In the genomic region with DNA sequence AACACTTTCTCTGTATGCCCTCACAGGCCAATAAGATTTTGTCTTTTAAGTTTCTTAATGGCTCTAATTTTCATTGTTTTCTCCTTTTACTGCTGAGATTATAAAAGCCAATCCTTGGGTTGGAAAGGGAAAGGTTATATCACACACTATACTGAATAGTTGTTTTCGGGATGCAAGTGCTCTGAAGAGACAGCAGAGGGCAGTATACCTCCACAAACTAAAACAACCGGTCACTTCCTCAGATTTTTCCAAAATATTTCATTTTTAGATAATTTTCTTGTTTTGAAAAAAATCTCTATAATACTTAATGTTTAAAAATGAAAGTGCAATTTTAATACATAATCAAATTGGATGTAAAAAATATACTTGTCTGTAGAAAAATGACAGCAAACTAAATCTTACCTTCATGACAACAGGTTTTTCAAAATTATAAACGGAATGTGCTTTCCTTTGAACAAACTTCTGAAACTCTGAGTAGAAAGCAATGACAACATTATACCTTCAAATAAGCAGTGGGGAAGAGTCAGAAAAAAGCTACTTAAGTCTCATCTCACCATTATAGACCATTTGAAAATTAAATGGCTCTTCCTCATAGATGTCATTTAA, we compare ENCODE assay signal across 9 cellular contexts.
DNase-seq lines count a peak whose midpoint lies in the region; ATAC-seq and TF ChIP-seq lines count a peak whose summit lies in the region.
"Had no signal": no experiment of that assay in that cellular context is flagged by ENCODE, and none has a peak within 500 bp of the region (broad histone marks: within the 10 kb centered on the region; RNA-seq: fewer than 3 reads in every experiment).

No MANE protein-coding gene starts in this region.

- H3K9me3 ChIP-seq in PC-9 (ENCODE audit: insufficient read depth, low read depth), result no peaks in the 10 kb centered on the region

- no peaks in the 10 kb centered on the region for H3K4me1 Mint-ChIP-seq in neural crest cell
- H3K4me1 Mint-ChIP-seq in activated T-cell treated with anti-CD3 and anti-CD28 coated beads, Interleukin-2, amount 50 U/mL, for 24 hours (ENCODE audit: low read depth), result no peaks in the 10 kb centered on the region

- CTCF ChIA-PET in PC-9 (lab: Charles Lee), result interaction anchor here (0.7 kb wide), 1 partner anchor 708 kb away, joined by 4 read pairs; no protein-coding TSS in a partner anchor

- TF ChIP-seq CTCF in PC-9 (conservative IDR thresholded peaks at IDR 0.05) (peak; percentile 82), neural crest cell (conservative IDR thresholded peaks at IDR 0.05) (peak; percentile 96)

- peaks cover 4% of the 10 kb centered on the region for H3K36me3 Mint-ChIP-seq in neural crest cell (ENCODE audit: low read depth)
- peaks cover 69% of the 10 kb centered on the region for H3K36me3 Mint-ChIP-seq in activated T-cell treated with anti-CD3 and anti-CD28 coated beads, Interleukin-2, amount 50 U/mL, for 24 hours (ENCODE audit: low read depth)

- no peak overlapping the region for H3K4me2 ChIP-seq in PC-9

- no peak overlapping the region for H3K27ac ChIP-seq in PC-9

- H3K27me3 Mint-ChIP-seq in neural crest cell (ENCODE audit: low read depth), result no peaks in the 10 kb centered on the region
- H3K27me3 Mint-ChIP-seq in activated T-cell treated with anti-CD3 and anti-CD28 coated beads, Interleukin-2, amount 50 U/mL, for 24 hours, result no peaks in the 10 kb centered on the region
- H3K27me3 Mint-ChIP-seq: activated naive CD8-positive, alpha-beta T cell had no signal

- H3K9me2 ChIP-seq in PC-9 (ENCODE audit: insufficient read depth), result no peaks in the 10 kb centered on the region

- DNase-seq in NOMO-1 treated with DMSO at 0.1 percent for 48 hours (lab: John Stamatoyannopoulos, UW; ENCODE audit: unreplicated experiment), result peak; percentile 32
- no peak for DNase-seq in NOMO-1 treated with dmso at 0.1 percent for 144 hours (lab: John Stamatoyannopoulos, UW; ENCODE audit: unreplicated experiment)
- no peak for DNase-seq in PC-9
- DNase-seq in erythroblast (lab: John Stamatoyannopoulos, UW), result peak; percentile 34 to 58
- no peak for DNase-seq in neural crest cell (ENCODE audit: low read depth, low spot score)
- no peak for DNase-seq in activated T-cell treated with anti-CD3 and anti-CD28 coated beads, Interleukin-2, amount 50 U/mL, for 24 hours

- H3K4me1 ChIP-seq in PC-9 (replicated peaks; ENCODE audit: insufficient read depth), result no peaks in the 10 kb centered on the region

- no peaks in the 10 kb centered on the region for H3K27me3 ChIP-seq in PC-9 (ENCODE audit: insufficient read depth, low read depth)

- no peak overlapping the region for H3K27ac Mint-ChIP-seq in neural crest cell (ENCODE audit: unreplicated experiment)
- H3K27ac Mint-ChIP-seq in activated T-cell treated with anti-CD3 and anti-CD28 coated beads, Interleukin-2, amount 50 U/mL, for 24 hours, result no peak overlapping the region
- H3K27ac Mint-ChIP-seq: activated naive CD8-positive, alpha-beta T cell had no signal

- H3F3A ChIP-seq in PC-9 (ENCODE audit: insufficient read depth, low read depth), result no peaks in the 10 kb centered on the region

- BruUV-seq in PC-9 (replicated peaks; lab: Mats Ljungman, UMichigan), result no TSS peak

- no peaks in the 10 kb centered on the region for H4K20me1 ChIP-seq in PC-9 (ENCODE audit: insufficient read depth)

- ATAC-seq in HG02943 (IDR thresholded peaks at IDR 0.05; ENCODE audit: low read depth, unreplicated experiment) (peak; percentile 67), HG02970 (IDR thresholded peaks at IDR 0.05; ENCODE audit: low FRiP score, unreplicated experiment) (no peak)

- no peaks in the 10 kb centered on the region for H3K79me2 ChIP-seq in PC-9 (ENCODE audit: low read depth)

- peaks cover 5% of the 10 kb centered on the region for H3K36me3 ChIP-seq in PC-9 (ENCODE audit: low read depth)

- H2AFZ ChIP-seq in PC-9, result no peak overlapping the region

- no peak overlapping the region for H3K4me3 Mint-ChIP-seq in neural crest cell
- H3K4me3 Mint-ChIP-seq in activated T-cell treated with anti-CD3 and anti-CD28 coated beads, Interleukin-2, amount 50 U/mL, for 24 hours, result no peak overlapping the region
- H3K4me3 Mint-ChIP-seq: activated naive CD8-positive, alpha-beta T cell had no signal

- H3K4me3 ChIP-seq in PC-9, result no peak overlapping the region

- H3K9me3 Mint-ChIP-seq in neural crest cell, result no peaks in the 10 kb centered on the region
- no peaks in the 10 kb centered on the region for H3K9me3 Mint-ChIP-seq in activated T-cell treated with anti-CD3 and anti-CD28 coated beads, Interleukin-2, amount 50 U/mL, for 24 hours

- intact Hi-C loops in PC-9 (cut with micrococcal nuclease; ENCODE audit: unreplicated experiment), result loop anchor here (1.0 to 5.0 kb wide), 3 partner anchors 571 to 1624 kb away; no protein-coding TSS in a partner anchor

- TF ChIP-seq POLR2A in erythroblast (IDR thresholded peaks at IDR 0.05; ENCODE audit: low read length), result no peak

- POLR2A ChIA-PET in PC-9 (lab: Charles Lee; ENCODE audit: unreplicated experiment), result no interaction called here

Comparison
In these comparisons a context has a peak if more than half of its experiments do, and no peak if none do; other contexts are left out.
1. DNase-seq: peak in NOMO-1 treated with DMSO at 0.1 percent for 48 hours (single experiment) and erythroblast (2 of 2); none in NOMO-1 treated with dmso at 0.1 percent for 144 hours (single experiment), PC-9 (0 of 2), neural crest cell (single experiment) and activated T-cell treated with anti-CD3 and anti-CD28 coated beads, Interleukin-2, amount 50 U/mL, for 24 hours (single experiment).